Comparison of ENCODE assay signal across 11 cellular contexts in genomic region chr3:114418107-114418506, GRCh38.
DNase-seq lines count a peak whose midpoint lies in the region; ATAC-seq, FAIRE-seq and TF ChIP-seq lines count a peak whose summit lies in the region.
"Had no signal": no experiment of that assay in that cellular context is flagged by ENCODE, and none has a peak within 500 bp of the region (broad histone marks: within the 10 kb centered on the region; RNA-seq: fewer than 3 reads in every experiment).

No MANE protein-coding gene starts in this region.

- H3K9me3 Mint-ChIP-seq in activated naive CD8-positive, alpha-beta T cell treated with anti-CD3 and anti-CD28 coated beads, Interleukin-2, amount 50 U/mL, for 24 hours = no peaks in the 10 kb centered on the region
- H3K9me3 Mint-ChIP-seq: IgD-negative memory B cell, nephron had no signal

- POLR2A ChIA-PET in HEK293T (lab: Yijun Ruan, JAX) = no interaction called here

- peak overlapping the region; percentile 92 for H3K27ac Mint-ChIP-seq in activated naive CD8-positive, alpha-beta T cell treated with anti-CD3 and anti-CD28 coated beads, Interleukin-2, amount 50 U/mL, for 24 hours
- H3K27ac Mint-ChIP-seq: nephron had no signal

- no peak for DNase-seq in GM12891 (ENCODE audit: insufficient read length, low spot score)
- no peak for DNase-seq in activated naive CD8-positive, alpha-beta T cell treated with anti-CD3 and anti-CD28 coated beads, Interleukin-2, amount 50 U/mL, for 24 hours
- DNase-seq in NCI-H1105 (lab: John Stamatoyannopoulos, UW) = no peak
- no peak for DNase-seq in HEK293T (ENCODE audit: extremely low spot score)
- no peak for DNase-seq in DMS 273 treated with DMSO at 0.1 percent for 48 hours (lab: John Stamatoyannopoulos, UW)
- no peak for DNase-seq in GF-D8 (lab: John Stamatoyannopoulos, UW)
- DNase-seq: Calu3 had no signal

- no peaks in the 10 kb centered on the region for H3K36me3 Mint-ChIP-seq in activated naive CD8-positive, alpha-beta T cell treated with anti-CD3 and anti-CD28 coated beads, Interleukin-2, amount 50 U/mL, for 24 hours (ENCODE audit: low read depth)
- H3K36me3 Mint-ChIP-seq: IgD-negative memory B cell had no signal

- CTCF ChIA-PET in HEK293T (lab: Yijun Ruan, JAX) = interaction anchor here (0.7 to 1.6 kb wide), 8 partner anchors 9 to 127 kb away, joined by 3 to 11 read pairs (median 4); no protein-coding TSS in a partner anchor

- ATAC-seq in GM19395 (IDR thresholded peaks at IDR 0.05; ENCODE audit: unreplicated experiment) (peak; percentile 82), HG02981 (IDR thresholded peaks at IDR 0.05; ENCODE audit: unreplicated experiment) (peak; percentile 86)
- peak; percentile 90 for ATAC-seq in activated naive CD8-positive, alpha-beta T cell treated with anti-CD3 and anti-CD28 coated beads, Interleukin-2, amount 50 U/mL, for 24 hours

- H3K4me3 Mint-ChIP-seq in activated naive CD8-positive, alpha-beta T cell treated with anti-CD3 and anti-CD28 coated beads, Interleukin-2, amount 50 U/mL, for 24 hours = peak overlapping the region; percentile 64
- H3K4me3 Mint-ChIP-seq: nephron had no signal

- peaks cover 61% of the 10 kb centered on the region for H3K4me1 Mint-ChIP-seq in activated naive CD8-positive, alpha-beta T cell treated with anti-CD3 and anti-CD28 coated beads, Interleukin-2, amount 50 U/mL, for 24 hours

- no peak for TF ChIP-seq POLR2A in GM12891 (IDR thresholded peaks at IDR 0.05; ENCODE audit: low read depth, low read length)

- no peaks in the 10 kb centered on the region for H3K27me3 Mint-ChIP-seq in activated naive CD8-positive, alpha-beta T cell treated with anti-CD3 and anti-CD28 coated beads, Interleukin-2, amount 50 U/mL, for 24 hours
- H3K27me3 Mint-ChIP-seq: IgD-negative memory B cell had no signal

- FAIRE-seq in GM12891 (lab: Jason Lieb, UNC) = peak; percentile 70

TF ChIP-seq in GM12891, 5 proteins besides CTCF, POLR2A, EP300 and RAD21:
- TF ChIP-seq TAF1 (IDR thresholded peaks at IDR 0.05; ENCODE audit: low read depth, low read length) (no peak), POLR2AphosphoS5 (IDR thresholded peaks at IDR 0.05; ENCODE audit: low read depth, low read length) (no peak), POU2F2 (IDR thresholded peaks at IDR 0.05; ENCODE audit: low read depth, low read length) (no peak), PAX5 (IDR thresholded peaks at IDR 0.05; ENCODE audit: insufficient read depth, low read length, severe bottlenecking) (no peak), SPI1 (IDR thresholded peaks at IDR 0.05; ENCODE audit: low read depth, low read length) (no peak)

TF ChIP-seq in HEK293T, 16 proteins besides CTCF, POLR2A, EP300 and RAD21:
- TF ChIP-seq L3MBTL2 (conservative IDR thresholded peaks at IDR 0.05) = no peak
- TF ChIP-seq ARNT (IDR thresholded peaks at IDR 0.05) = no peak
- no peak for TF ChIP-seq NFRKB (IDR thresholded peaks at IDR 0.05)
- no peak for TF ChIP-seq FOXK2 (IDR thresholded peaks at IDR 0.05)
- no peak for TF ChIP-seq HDGF (IDR thresholded peaks at IDR 0.05; ENCODE audit: borderline replicate concordance)
- no peak for TF ChIP-seq CTBP1 (IDR thresholded peaks at IDR 0.05; ENCODE audit: borderline replicate concordance)
- no peak for TF ChIP-seq LEF1 (IDR thresholded peaks at IDR 0.05; ENCODE audit: borderline replicate concordance)
- no peak for TF ChIP-seq BHLHE40 (IDR thresholded peaks at IDR 0.05; ENCODE audit: borderline replicate concordance)
- TF ChIP-seq FOXA1 (IDR thresholded peaks at IDR 0.05) = no peak
- TF ChIP-seq SUZ12 (IDR thresholded peaks at IDR 0.05) = no peak
- no peak for TF ChIP-seq TARDBP (IDR thresholded peaks at IDR 0.05)
- no peak for TF ChIP-seq ZNF384 (IDR thresholded peaks at IDR 0.05)
- TF ChIP-seq FOXM1 (IDR thresholded peaks at IDR 0.05; ENCODE audit: borderline replicate concordance) = no peak
- TF ChIP-seq, protein P1, sequence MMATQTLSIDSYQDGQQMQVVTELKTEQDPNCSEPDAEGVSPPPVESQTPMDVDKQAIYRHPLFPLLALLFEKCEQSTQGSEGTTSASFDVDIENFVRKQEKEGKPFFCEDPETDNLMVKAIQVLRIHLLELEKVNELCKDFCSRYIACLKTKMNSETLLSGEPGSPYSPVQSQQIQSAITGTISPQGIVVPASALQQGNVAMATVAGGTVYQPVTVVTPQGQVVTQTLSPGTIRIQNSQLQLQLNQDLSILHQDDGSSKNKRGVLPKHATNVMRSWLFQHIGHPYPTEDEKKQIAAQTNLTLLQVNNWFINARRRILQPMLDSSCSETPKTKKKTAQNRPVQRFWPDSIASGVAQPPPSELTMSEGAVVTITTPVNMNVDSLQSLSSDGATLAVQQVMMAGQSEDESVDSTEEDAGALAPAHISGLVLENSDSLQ (IDR thresholded peaks at IDR 0.05) = no peak
- TF ChIP-seq SP1 (IDR thresholded peaks at IDR 0.05) = no peak
